Comparison of ENCODE assay signal across 9 cellular contexts in the genomic region with DNA sequence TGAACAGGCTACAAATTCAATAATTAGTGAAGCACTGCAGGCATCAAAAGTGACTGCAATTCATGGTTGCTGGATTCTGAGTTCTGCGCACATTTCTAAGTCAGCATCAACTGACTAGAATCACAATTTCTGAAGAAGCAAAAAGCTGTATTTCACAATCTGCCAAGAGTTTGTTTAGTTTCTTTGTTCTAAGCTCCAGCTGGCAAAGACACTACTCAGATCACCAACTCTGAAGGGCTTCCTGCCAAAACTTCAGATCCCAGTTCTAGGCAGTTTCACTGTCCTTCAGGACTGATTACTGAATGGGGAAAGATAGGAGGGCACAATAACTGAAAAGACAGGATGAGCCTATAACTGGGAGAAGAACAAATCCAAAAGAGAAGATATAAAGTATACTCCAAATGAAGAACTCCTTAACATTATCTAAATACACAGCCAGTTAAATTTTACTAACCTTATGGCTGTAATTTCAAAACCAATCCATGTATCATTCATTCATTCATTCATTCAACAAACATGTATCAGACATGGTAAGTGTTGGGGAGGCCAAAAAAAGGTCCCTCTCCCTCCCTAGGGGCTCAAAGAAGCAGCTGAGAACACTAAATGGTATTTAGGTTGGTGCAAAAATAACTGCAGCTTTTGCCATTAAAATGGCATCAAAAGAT. TPM values are rescaled to one million over a fixed set of nuclear protein-coding genes. Genes with fewer than 3 reads are reported as not detected.
DNase-seq lines count a peak whose midpoint lies in the region; ATAC-seq lines count a peak whose summit lies in the region.
"Had no signal": no experiment of that assay in that cellular context is flagged by ENCODE, and none has a peak within 500 bp of the region (broad histone marks: within the 10 kb centered on the region; RNA-seq: fewer than 3 reads in every experiment).

No MANE protein-coding gene starts in this region.

- no peaks in the 10 kb centered on the region for H3K27me3 ChIP-seq in MG63

- intact Hi-C loops in left colon (cut with DNase I, micrococcal nuclease) = no loop called here

- no peaks in the 10 kb centered on the region for H3K4me1 Mint-ChIP-seq in activated CD8-positive, alpha-beta memory T cell treated with anti-CD3 and anti-CD28 coated beads, Interleukin-2, amount 10 ng/mL, durations not matched to agents 7 days and 5 days
- H3K4me1 Mint-ChIP-seq in activated T-cell treated with anti-CD3 and anti-CD28 coated beads, Interleukin-2, amount 50 U/mL, for 4 hours (ENCODE audit: low read depth) = peaks cover 1% of the 10 kb centered on the region

- DNase-seq in MG63 = peak; percentile 61
- peak; percentile 79 for DNase-seq in dedifferentiated amniotic fluid mesenchymal stem cell (ENCODE audit: extremely low spot score)
- no peak for DNase-seq in left colon
- peak in 33 of 49 donors; percentile 4 to 71 (median 32) for DNase-seq in substantia nigra (lab: John Stamatoyannopoulos, UW)
- no peak for DNase-seq in activated CD8-positive, alpha-beta memory T cell treated with anti-CD3 and anti-CD28 coated beads, Interleukin-2, amount 10 ng/mL, durations not matched to agents 7 days and 5 days
- DNase-seq in activated T-cell treated with anti-CD3 and anti-CD28 coated beads, Interleukin-2, amount 50 U/mL, for 4 hours = no peak

- no peak overlapping the region for H3K27ac Mint-ChIP-seq in activated CD8-positive, alpha-beta memory T cell treated with anti-CD3 and anti-CD28 coated beads, Interleukin-2, amount 10 ng/mL, durations not matched to agents 7 days and 5 days
- H3K27ac Mint-ChIP-seq: memory B cell had no signal

- ATAC-seq in left colon (peak; percentile 44), GM18909 (IDR thresholded peaks at IDR 0.05; ENCODE audit: poor library complexity, unreplicated experiment) (no peak), HG02970 (IDR thresholded peaks at IDR 0.05; ENCODE audit: low FRiP score, unreplicated experiment) (no peak)
- ATAC-seq in activated CD8-positive, alpha-beta memory T cell treated with anti-CD3 and anti-CD28 coated beads, Interleukin-2, amount 10 ng/mL, durations not matched to agents 7 days and 5 days = no peak
- no peak for ATAC-seq in activated T-cell treated with anti-CD3 and anti-CD28 coated beads, Interleukin-2, amount 50 U/mL, for 4 hours

- no peak overlapping the region for H3K4me3 ChIP-seq in MG63

- peaks cover 44% of the 10 kb centered on the region for H3K27me3 Mint-ChIP-seq in activated CD8-positive, alpha-beta memory T cell treated with anti-CD3 and anti-CD28 coated beads, Interleukin-2, amount 10 ng/mL, durations not matched to agents 7 days and 5 days
- H3K27me3 Mint-ChIP-seq in activated T-cell treated with anti-CD3 and anti-CD28 coated beads, Interleukin-2, amount 50 U/mL, for 4 hours (ENCODE audit: low read depth) = peaks cover 45% of the 10 kb centered on the region

- H3K4me3 Mint-ChIP-seq in activated CD8-positive, alpha-beta memory T cell treated with anti-CD3 and anti-CD28 coated beads, Interleukin-2, amount 10 ng/mL, durations not matched to agents 7 days and 5 days = no peak overlapping the region
- no peak overlapping the region for H3K4me3 Mint-ChIP-seq in activated T-cell treated with anti-CD3 and anti-CD28 coated beads, Interleukin-2, amount 50 U/mL, for 4 hours
- H3K4me3 Mint-ChIP-seq: memory B cell had no signal

- H3K9me3 ChIP-seq in MG63 = no peaks in the 10 kb centered on the region; the same call in 1 of the 2 replicates

- H3K27ac ChIP-seq in substantia nigra (ENCODE audit: low read depth, low read length, poor library complexity, severe bottlenecking) = peak overlapping the region; percentile 64

- no peaks in the 10 kb centered on the region for H3K36me3 Mint-ChIP-seq in activated CD8-positive, alpha-beta memory T cell treated with anti-CD3 and anti-CD28 coated beads, Interleukin-2, amount 10 ng/mL, durations not matched to agents 7 days and 5 days
- H3K36me3 Mint-ChIP-seq in activated T-cell treated with anti-CD3 and anti-CD28 coated beads, Interleukin-2, amount 50 U/mL, for 4 hours (ENCODE audit: insufficient read depth) = no peaks in the 10 kb centered on the region

- peaks cover 5% of the 10 kb centered on the region for H3K36me3 ChIP-seq in MG63

- no peaks in the 10 kb centered on the region for H3K9me3 Mint-ChIP-seq in activated CD8-positive, alpha-beta memory T cell treated with anti-CD3 and anti-CD28 coated beads, Interleukin-2, amount 10 ng/mL, durations not matched to agents 7 days and 5 days (ENCODE audit: low read depth)
- H3K9me3 Mint-ChIP-seq in activated T-cell treated with anti-CD3 and anti-CD28 coated beads, Interleukin-2, amount 50 U/mL, for 4 hours = no peaks in the 10 kb centered on the region

- CTCF ChIA-PET in activated CD8-positive, alpha-beta memory T cell treated with anti-CD3 and anti-CD28 coated beads, Interleukin-2, amount 10 ng/mL, durations not matched to agents 7 days and 5 days (lab: Charles Lee) = no interaction called here

RNA-seq across cellular contexts. Expression of a gene that starts 17.1 kb away (rescaled TPM):
- total RNA-seq in MG63 (2014; rRNA removed; shearing (Covaris generic); ENCODE audit: low replicate concordance) = 49.1 and 56.9 TPM in 2 replicates
- total RNA-seq in left colon = 10 to 100 TPM; 69.9 to 86.4 TPM
- total RNA-seq in activated CD8-positive, alpha-beta memory T cell treated with anti-CD3 and anti-CD28 coated beads, Interleukin-2, amount 10 ng/mL, durations not matched to agents 7 days and 5 days = not detected
- total RNA-seq in activated T-cell treated with anti-CD3 and anti-CD28 coated beads, Interleukin-2, amount 50 U/mL, for 4 hours = under 1 TPM; 0.22 to 0.71 (median 0.24) TPM

Comparison
In these comparisons a context has a peak if more than half of its experiments do, and no peak if none do; other contexts are left out.
1. DNase-seq: peak in MG63 (single experiment), dedifferentiated amniotic fluid mesenchymal stem cell (single experiment) and substantia nigra (33 of 49); none in left colon (0 of 2), activated CD8-positive, alpha-beta memory T cell treated with anti-CD3 and anti-CD28 coated beads, Interleukin-2, amount 10 ng/mL, durations not matched to agents 7 days and 5 days (single experiment) and activated T-cell treated with anti-CD3 and anti-CD28 coated beads, Interleukin-2, amount 50 U/mL, for 4 hours (single experiment).
2. RNA of a gene that starts 17.1 kb away (total RNA-seq): 69.9 to 86.4 TPM in left colon and 49.1 to 56.9 TPM in MG63; 0.22 to 0.71 TPM in activated T-cell treated with anti-CD3 and anti-CD28 coated beads, Interleukin-2, amount 50 U/mL, for 4 hours and not detected in activated CD8-positive, alpha-beta memory T cell treated with anti-CD3 and anti-CD28 coated beads, Interleukin-2, amount 10 ng/mL, durations not matched to agents 7 days and 5 days; every median in the first group is over 10 times any median in the second.